Comparison of ENCODE assay signal across 16 cellular contexts in the genomic region with DNA sequence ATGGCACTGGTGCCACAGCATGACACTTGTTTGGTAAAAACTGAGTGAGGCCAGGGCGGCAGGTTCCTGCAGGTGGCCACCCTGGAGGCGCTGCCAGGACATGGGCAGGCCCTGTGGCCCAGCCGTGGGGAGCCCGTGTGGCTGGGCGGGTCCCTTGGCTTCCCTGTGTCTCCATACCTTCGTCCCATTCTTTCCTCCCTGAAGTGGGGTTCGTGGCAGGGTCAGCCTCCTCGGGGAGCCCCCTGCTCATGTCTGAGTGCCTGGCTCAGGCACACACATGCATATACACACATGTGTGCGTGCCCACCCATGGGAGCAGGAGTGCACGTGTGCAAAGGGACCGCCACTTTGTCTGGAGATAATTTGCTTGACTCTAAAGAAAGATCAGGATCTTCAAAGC.
DNase-seq lines count a peak whose midpoint lies in the region; ATAC-seq and TF ChIP-seq lines count a peak whose summit lies in the region.
"Had no signal": no experiment of that assay in that cellular context is flagged by ENCODE, and none has a peak within 500 bp of the region (broad histone marks: within the 10 kb centered on the region; RNA-seq: fewer than 3 reads in every experiment).

No MANE protein-coding gene starts in this region.

- no peak overlapping the region for H4K12ac ChIP-seq in trophoblast cell (ENCODE audit: low read depth, low read length)

- CTCF ChIA-PET in IMR-90 (lab: Yijun Ruan, JAX): no interaction called here

- BruUV-seq in IMR-90 (replicated peaks; lab: Mats Ljungman, UMichigan): no TSS peak

- H2AK9ac ChIP-seq in IMR-90 (replicated peaks; ENCODE audit: low read depth, low read length, poor library complexity): no peak overlapping the region

- no peak overlapping the region for H4K8ac ChIP-seq in H9 (replicated peaks; ENCODE audit: insufficient read length, low read depth, low read length)
- no peak overlapping the region for H4K8ac ChIP-seq in IMR-90 (ENCODE audit: low read depth in 2 of 2, low read length in 2 of 2)
- H4K8ac ChIP-seq in trophoblast cell (ENCODE audit: low read depth, low read length): no peak overlapping the region

- H3K4me1 Mint-ChIP-seq in H9 (peaks cover 5% of the 10 kb centered on the region in 2 experiments; a peak in 1 of 4 replicates), neural crest cell (peaks cover 38% of the 10 kb centered on the region)
- H3K4me1 Mint-ChIP-seq: CD4-positive, alpha-beta memory T cell; GM23338 had no signal

- H2BK5ac ChIP-seq in H9 (ENCODE audit: insufficient read length, low read length) (no peak overlapping the region), IMR-90 (ENCODE audit: low read depth, low read length, poor library complexity, severe bottlenecking) (no peak overlapping the region), trophoblast cell (ENCODE audit: low read depth, low read length, poor library complexity) (no peak overlapping the region)

- TF ChIP-seq RAD21 in IMR-90 (IDR thresholded peaks at IDR 0.05; ENCODE audit: low read length): no peak

- H3K4me1 ChIP-seq in H9 (ENCODE audit: insufficient read depth, low read length): no peaks in the 10 kb centered on the region; the same call in 1 of the 2 replicates
- no peaks in the 10 kb centered on the region for H3K4me1 ChIP-seq in IMR-90 (ENCODE audit: control insufficient read depth, insufficient read depth, low read length)
- H3K4me1 ChIP-seq in trophoblast cell (ENCODE audit: control insufficient read depth in 1 of 2, insufficient read depth in 2 of 2, low read length in 2 of 2): no peaks in the 10 kb centered on the region
- H3K4me1 ChIP-seq: HAP-1 had no signal

- POLR2A ChIA-PET in IMR-90 (lab: Charles Lee; ENCODE audit: unreplicated experiment): no interaction called here

- H3K9me3 Mint-ChIP-seq in H9: no peaks in the 10 kb centered on the region; a peak in 1 of 5 replicates
- H3K9me3 Mint-ChIP-seq in neural crest cell: no peaks in the 10 kb centered on the region
- H3K9me3 Mint-ChIP-seq: CD4-positive, alpha-beta memory T cell; GM23338 had no signal

- H3K9me3 ChIP-seq in H9 (ENCODE audit: control insufficient read depth, low read depth, low read length) (no peaks in the 10 kb centered on the region), IMR-90 (ENCODE audit: control insufficient read depth, insufficient read depth, low read length) (peaks cover 6% of the 10 kb centered on the region; the same call in 1 of the 2 replicates), trophoblast cell (ENCODE audit: insufficient read depth, low read depth, low read length) (peaks cover 11% of the 10 kb centered on the region)
- H3K9me3 ChIP-seq: HAP-1 had no signal

- ATAC-seq in IMR-90 (ENCODE audit: low read depth): no peak
- no peak for ATAC-seq in HG02623 (IDR thresholded peaks at IDR 0.05; ENCODE audit: unreplicated experiment)
- ATAC-seq in GM21786 (IDR thresholded peaks at IDR 0.05; ENCODE audit: unreplicated experiment): no peak
- ATAC-seq: GM23338 had no signal

- in situ Hi-C loops in IMR-90 (cut with MboI; ENCODE audit: low sequenced_read_pairs): no loop called here

- no peak overlapping the region for H2AK5ac ChIP-seq in H9 (ENCODE audit: insufficient read length, low read length)
- no peak overlapping the region for H2AK5ac ChIP-seq in IMR-90 (ENCODE audit: low read depth, low read length)
- no peak overlapping the region for H2AK5ac ChIP-seq in trophoblast cell (ENCODE audit: low read length)

- H3K4me3 ChIP-seq in IMR-90 (ENCODE audit: insufficient read depth, low read depth, low read length) (no peak overlapping the region), trophoblast cell (ENCODE audit: low read depth, low read length) (peak overlapping the region; percentile 9)
- H3K4me3 ChIP-seq: GM23338, HAP-1 had no signal

- TF ChIP-seq POLR2A in IMR-90 (IDR thresholded peaks at IDR 0.05; ENCODE audit: low read depth, low read length): no peak

- H3K14ac ChIP-seq in H9 (ENCODE audit: insufficient read depth, low read length): peak overlapping the region; percentile 58; the same call in 1 of the 2 replicates
- no peak overlapping the region for H3K14ac ChIP-seq in IMR-90 (replicated peaks; ENCODE audit: low read depth, low read length)
- H3K14ac ChIP-seq in trophoblast cell (ENCODE audit: low read length): no peak overlapping the region

- DNase-seq in H9 (no peak), IMR-90 (no peak), neural crest cell (ENCODE audit: low read depth, low spot score) (no peak), trophoblast cell (no peak), HuH-7.5 (ENCODE audit: low spot score) (no peak)
- DNase-seq: C1 segment of cervical spinal cord; Calu3; CD4-positive, alpha-beta memory T cell; COR-L47; DMS53; DMS79 treated with DMSO at 0.1 percent for 48 hours; HFFc6 had no signal

- H3K9ac ChIP-seq in H9 (ENCODE audit: extremely low read depth, insufficient read length, low read length): no peak overlapping the region
- H3K9ac ChIP-seq in IMR-90 (ENCODE audit: low read depth, low read length): no peak overlapping the region
- no peak overlapping the region for H3K9ac ChIP-seq in trophoblast cell (ENCODE audit: low read length)

- H2BK12ac ChIP-seq in H9 (ENCODE audit: insufficient read length, low read depth, low read length): no peak overlapping the region
- no peak overlapping the region for H2BK12ac ChIP-seq in trophoblast cell (ENCODE audit: low read length)

- no peak overlapping the region for H2AFZ ChIP-seq in H9 (ENCODE audit: low read length)
- H2AFZ ChIP-seq in IMR-90 (replicated peaks; ENCODE audit: low read length, poor library complexity): peak overlapping the region; percentile 33
- no peak overlapping the region for H2AFZ ChIP-seq in trophoblast cell (ENCODE audit: insufficient read depth, low read length, poor library complexity)
- H2AFZ ChIP-seq: GM23338 had no signal

- H3K23ac ChIP-seq in H9 (ENCODE audit: insufficient read length, low read depth, low read length) (no peak overlapping the region), IMR-90 (ENCODE audit: low read depth, low read length) (no peak overlapping the region), trophoblast cell (ENCODE audit: low read length) (no peak overlapping the region)

- H3K4me3 Mint-ChIP-seq in H9 (no peak overlapping the region), neural crest cell (no peak overlapping the region)
- H3K4me3 Mint-ChIP-seq: CD4-positive, alpha-beta memory T cell; GM23338; HFFc6 had no signal

- no peak overlapping the region for H3K18ac ChIP-seq in H9 (ENCODE audit: insufficient read length, low read depth, low read length)
- H3K18ac ChIP-seq in IMR-90 (ENCODE audit: low read depth, low read length): no peak overlapping the region
- H3K18ac ChIP-seq in trophoblast cell (ENCODE audit: low read length): no peak overlapping the region

- intact Hi-C loops in IMR-90 (cut with micrococcal nuclease): no loop called here

- H3K27me3 ChIP-seq in H9 (ENCODE audit: insufficient read depth, low read length): no peaks in the 10 kb centered on the region
- peaks cover 2% of the 10 kb centered on the region; the same call in 1 of the 2 replicates for H3K27me3 ChIP-seq in IMR-90 (ENCODE audit: control insufficient read depth, insufficient read depth, low read length)
- H3K27me3 ChIP-seq in trophoblast cell (ENCODE audit: insufficient read depth, low read length): peaks cover 2% of the 10 kb centered on the region

- no peaks in the 10 kb centered on the region for H3K36me3 ChIP-seq in IMR-90 (ENCODE audit: control insufficient read depth, insufficient read depth, low read length)
- no peaks in the 10 kb centered on the region for H3K36me3 ChIP-seq in trophoblast cell (ENCODE audit: control insufficient read depth in 1 of 2, insufficient read depth in 2 of 2, low read length in 2 of 2)
- H3K36me3 ChIP-seq: HAP-1 had no signal

- H3K9me1 ChIP-seq in IMR-90 (ENCODE audit: insufficient read depth, low read length): no peaks in the 10 kb centered on the region

- H3K27ac Mint-ChIP-seq in H9: no peak overlapping the region
- peak overlapping the region; percentile 57 for H3K27ac Mint-ChIP-seq in neural crest cell (ENCODE audit: unreplicated experiment)
- H3K27ac Mint-ChIP-seq: CD4-positive, alpha-beta memory T cell; GM23338; HFFc6 had no signal

- H2BK15ac ChIP-seq in H9 (ENCODE audit: low read depth, low read length): no peak overlapping the region
- H2BK15ac ChIP-seq in IMR-90 (ENCODE audit: low read depth, low read length): no peak overlapping the region

- no peaks in the 10 kb centered on the region for H3K79me2 ChIP-seq in H9 (ENCODE audit: insufficient read depth, low read length)
- no peaks in the 10 kb centered on the region for H3K79me2 ChIP-seq in trophoblast cell (ENCODE audit: control insufficient read depth, insufficient read depth, low read length, poor library complexity)

- H2BK120ac ChIP-seq in H9 (ENCODE audit: low read depth, low read length, poor library complexity, severe bottlenecking): no peak overlapping the region
- no peak overlapping the region for H2BK120ac ChIP-seq in IMR-90 (ENCODE audit: low read depth, low read length)
- no peak overlapping the region for H2BK120ac ChIP-seq in trophoblast cell (ENCODE audit: insufficient read depth, low read length, poor library complexity)

- H3K79me1 ChIP-seq in H9 (ENCODE audit: insufficient read depth, low read depth, low read length, poor library complexity, severe bottlenecking) (no peaks in the 10 kb centered on the region), IMR-90 (ENCODE audit: low read depth in 1 of 2, low read length in 2 of 2) (no peaks in the 10 kb centered on the region), trophoblast cell (ENCODE audit: low read length) (no peaks in the 10 kb centered on the region)

- H3T11ph ChIP-seq in H9 (ENCODE audit: low read length): no peak overlapping the region

- no peaks in the 10 kb centered on the region for H3K36me3 Mint-ChIP-seq in H9 (ENCODE audit: insufficient read depth in 1 of 3, low read depth in 3 of 3)
- H3K36me3 Mint-ChIP-seq in neural crest cell (ENCODE audit: low read depth): no peaks in the 10 kb centered on the region
- H3K36me3 Mint-ChIP-seq: CD4-positive, alpha-beta memory T cell had no signal

- TF ChIP-seq CTCF in H9 (conservative IDR thresholded peaks at IDR 0.05) (no peak), IMR-90 (conservative IDR thresholded peaks at IDR 0.05; ENCODE audit: low read depth, low read length) (no peak), neural crest cell (conservative IDR thresholded peaks at IDR 0.05) (no peak)

- WGBS in H9 (ENCODE audit: extremely low coverage, insufficient read length, low lambda C conversion rate): no CpG with 5 or more reads among the region's 11 CpGs
- WGBS in IMR-90 (ENCODE audit: extremely low coverage in 2 of 2, insufficient read length in 1 of 2), 2 experiments: 73% methylated on average over 4 of the region's 11 CpGs; no CpG with 5 or more reads in 1 of the 2 experiments
- WGBS in trophoblast cell (ENCODE audit: extremely low coverage, insufficient coverage, insufficient read length): no CpG with 5 or more reads among the region's 11 CpGs

- no peak overlapping the region for H2BK20ac ChIP-seq in H9 (ENCODE audit: low read depth, low read length, poor library complexity, severe bottlenecking)
- H2BK20ac ChIP-seq in IMR-90 (ENCODE audit: low read depth, low read length): no peak overlapping the region

- peaks cover 5% of the 10 kb centered on the region for H3K27me3 Mint-ChIP-seq in H9 (ENCODE audit: low read depth)
- H3K27me3 Mint-ChIP-seq in neural crest cell (ENCODE audit: low read depth): peaks cover 34% of the 10 kb centered on the region

- H3K27ac ChIP-seq in H9 (ENCODE audit: insufficient read length, low read depth, low read length) (no peak overlapping the region), IMR-90 (ENCODE audit: insufficient read depth, low read length) (no peak overlapping the region), trophoblast cell (ENCODE audit: low read depth, low read length) (no peak overlapping the region)

- no peaks in the 10 kb centered on the region for H3K23me2 ChIP-seq in H9 (ENCODE audit: insufficient read length, low read depth, low read length, poor library complexity, severe bottlenecking)

- H4K20me1 ChIP-seq in H9 (ENCODE audit: control insufficient read depth, insufficient read depth, insufficient read length) (no peaks in the 10 kb centered on the region), IMR-90 (ENCODE audit: insufficient read depth, low read length) (no peaks in the 10 kb centered on the region)

- H3K4ac ChIP-seq in H9 (ENCODE audit: low read depth, low read length): no peak overlapping the region
- H3K4ac ChIP-seq in IMR-90 (ENCODE audit: low read depth, low read length): no peak overlapping the region
- H3K4ac ChIP-seq in trophoblast cell (ENCODE audit: low read depth, low read length): no peak overlapping the region

- H4K91ac ChIP-seq in H9 (ENCODE audit: insufficient read length, low read depth, low read length) (no peak overlapping the region), IMR-90 (ENCODE audit: insufficient read depth, low read depth, low read length) (no peak overlapping the region), trophoblast cell (ENCODE audit: low read depth, low read length) (no peak overlapping the region)

- no peak overlapping the region for H3K56ac ChIP-seq in H9 (ENCODE audit: insufficient read length, low read depth, low read length)
- H3K56ac ChIP-seq in IMR-90 (ENCODE audit: extremely low read depth, insufficient read depth, low read length): no peak overlapping the region

- no peak overlapping the region for H3K4me2 ChIP-seq in H9 (ENCODE audit: insufficient read depth, insufficient read length, low read length)
- no peak overlapping the region for H3K4me2 ChIP-seq in IMR-90 (ENCODE audit: low read depth, low read length)
- no peak overlapping the region for H3K4me2 ChIP-seq in trophoblast cell (ENCODE audit: low read length)
- H3K4me2 ChIP-seq: GM23338 had no signal

- dilution Hi-C loops in IMR-90 (cut with HindIII; ENCODE audit: low sequenced_read_pairs, unreplicated experiment): no loop called here

- no peak overlapping the region for H4K5ac ChIP-seq in H9 (ENCODE audit: insufficient read length, low read depth, low read length)
- H4K5ac ChIP-seq in IMR-90 (ENCODE audit: low read depth, low read length): no peak overlapping the region
